1 cellular context compared by ENCODE assay signal in the genomic region with DNA sequence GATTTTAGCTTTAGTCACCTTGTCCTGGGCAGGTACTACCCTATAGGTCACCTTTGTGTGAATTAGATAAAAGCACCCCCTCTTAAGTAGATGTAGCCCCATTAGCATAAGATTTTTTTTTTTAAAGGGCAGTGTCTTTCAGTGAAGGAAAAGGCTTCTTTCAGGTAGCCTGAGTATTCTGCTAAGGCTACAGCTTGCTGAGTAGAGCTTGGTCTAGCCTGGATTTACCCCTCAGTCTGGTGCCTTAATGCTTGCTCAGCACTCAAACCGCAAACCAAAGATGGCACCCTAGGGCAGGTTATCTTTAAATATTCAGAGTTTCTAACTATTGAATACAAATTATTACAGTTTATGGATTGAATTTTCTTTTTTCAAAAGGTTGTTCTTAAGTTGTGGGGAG.
TF ChIP-seq lines count a peak whose summit lies in the region.

No MANE protein-coding gene starts in this region.

TF ChIP-seq in GM12878, 131 proteins besides CTCF, POLR2A, EP300 and RAD21:
- TF ChIP-seq, protein P1, sequence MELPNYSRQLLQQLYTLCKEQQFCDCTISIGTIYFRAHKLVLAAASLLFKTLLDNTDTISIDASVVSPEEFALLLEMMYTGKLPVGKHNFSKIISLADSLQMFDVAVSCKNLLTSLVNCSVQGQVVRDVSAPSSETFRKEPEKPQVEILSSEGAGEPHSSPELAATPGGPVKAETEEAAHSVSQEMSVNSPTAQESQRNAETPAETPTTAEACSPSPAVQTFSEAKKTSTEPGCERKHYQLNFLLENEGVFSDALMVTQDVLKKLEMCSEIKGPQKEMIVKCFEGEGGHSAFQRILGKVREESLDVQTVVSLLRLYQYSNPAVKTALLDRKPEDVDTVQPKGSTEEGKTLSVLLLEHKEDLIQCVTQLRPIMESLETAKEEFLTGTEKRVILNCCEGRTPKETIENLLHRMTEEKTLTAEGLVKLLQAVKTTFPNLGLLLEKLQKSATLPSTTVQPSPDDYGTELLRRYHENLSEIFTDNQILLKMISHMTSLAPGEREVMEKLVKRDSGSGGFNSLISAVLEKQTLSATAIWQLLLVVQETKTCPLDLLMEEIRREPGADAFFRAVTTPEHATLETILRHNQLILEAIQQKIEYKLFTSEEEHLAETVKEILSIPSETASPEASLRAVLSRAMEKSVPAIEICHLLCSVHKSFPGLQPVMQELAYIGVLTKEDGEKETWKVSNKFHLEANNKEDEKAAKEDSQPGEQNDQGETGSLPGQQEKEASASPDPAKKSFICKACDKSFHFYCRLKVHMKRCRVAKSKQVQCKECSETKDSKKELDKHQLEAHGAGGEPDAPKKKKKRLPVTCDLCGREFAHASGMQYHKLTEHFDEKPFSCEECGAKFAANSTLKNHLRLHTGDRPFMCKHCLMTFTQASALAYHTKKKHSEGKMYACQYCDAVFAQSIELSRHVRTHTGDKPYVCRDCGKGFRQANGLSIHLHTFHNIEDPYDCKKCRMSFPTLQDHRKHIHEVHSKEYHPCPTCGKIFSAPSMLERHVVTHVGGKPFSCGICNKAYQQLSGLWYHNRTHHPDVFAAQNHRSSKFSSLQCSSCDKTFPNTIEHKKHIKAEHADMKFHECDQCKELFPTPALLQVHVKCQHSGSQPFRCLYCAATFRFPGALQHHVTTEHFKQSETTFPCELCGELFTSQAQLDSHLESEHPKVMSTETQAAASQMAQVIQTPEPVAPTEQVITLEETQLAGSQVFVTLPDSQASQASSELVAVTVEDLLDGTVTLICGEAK (IDR thresholded peaks at IDR 0.05; ENCODE audit: borderline replicate concordance): no peak
- TF ChIP-seq, protein P2, sequence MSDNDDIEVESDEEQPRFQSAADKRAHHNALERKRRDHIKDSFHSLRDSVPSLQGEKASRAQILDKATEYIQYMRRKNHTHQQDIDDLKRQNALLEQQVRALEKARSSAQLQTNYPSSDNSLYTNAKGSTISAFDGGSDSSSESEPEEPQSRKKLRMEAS (IDR thresholded peaks at IDR 0.05; ENCODE audit: low read depth, low read length): no peak
- TF ChIP-seq, protein P3, sequence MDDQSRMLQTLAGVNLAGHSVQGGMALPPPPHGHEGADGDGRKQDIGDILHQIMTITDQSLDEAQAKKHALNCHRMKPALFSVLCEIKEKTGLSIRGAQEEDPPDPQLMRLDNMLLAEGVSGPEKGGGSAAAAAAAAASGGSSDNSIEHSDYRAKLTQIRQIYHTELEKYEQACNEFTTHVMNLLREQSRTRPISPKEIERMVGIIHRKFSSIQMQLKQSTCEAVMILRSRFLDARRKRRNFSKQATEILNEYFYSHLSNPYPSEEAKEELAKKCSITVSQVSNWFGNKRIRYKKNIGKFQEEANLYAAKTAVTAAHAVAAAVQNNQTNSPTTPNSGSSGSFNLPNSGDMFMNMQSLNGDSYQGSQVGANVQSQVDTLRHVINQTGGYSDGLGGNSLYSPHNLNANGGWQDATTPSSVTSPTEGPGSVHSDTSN (IDR thresholded peaks at IDR 0.05; ENCODE audit: insufficient replicate concordance, low read depth, low read length): no peak
- TF ChIP-seq NR2F1 (conservative IDR thresholded peaks at IDR 0.05) (no peak), ZBED1 (IDR thresholded peaks at IDR 0.05; ENCODE audit: borderline replicate concordance) (no peak), STAT3 (IDR thresholded peaks at IDR 0.05; ENCODE audit: low read depth, low read length) (no peak)
TF ChIP-seq in GM12878: peak in this region for 0.
